ENCODE assay signal across 8 cellular contexts in the genomic region with DNA sequence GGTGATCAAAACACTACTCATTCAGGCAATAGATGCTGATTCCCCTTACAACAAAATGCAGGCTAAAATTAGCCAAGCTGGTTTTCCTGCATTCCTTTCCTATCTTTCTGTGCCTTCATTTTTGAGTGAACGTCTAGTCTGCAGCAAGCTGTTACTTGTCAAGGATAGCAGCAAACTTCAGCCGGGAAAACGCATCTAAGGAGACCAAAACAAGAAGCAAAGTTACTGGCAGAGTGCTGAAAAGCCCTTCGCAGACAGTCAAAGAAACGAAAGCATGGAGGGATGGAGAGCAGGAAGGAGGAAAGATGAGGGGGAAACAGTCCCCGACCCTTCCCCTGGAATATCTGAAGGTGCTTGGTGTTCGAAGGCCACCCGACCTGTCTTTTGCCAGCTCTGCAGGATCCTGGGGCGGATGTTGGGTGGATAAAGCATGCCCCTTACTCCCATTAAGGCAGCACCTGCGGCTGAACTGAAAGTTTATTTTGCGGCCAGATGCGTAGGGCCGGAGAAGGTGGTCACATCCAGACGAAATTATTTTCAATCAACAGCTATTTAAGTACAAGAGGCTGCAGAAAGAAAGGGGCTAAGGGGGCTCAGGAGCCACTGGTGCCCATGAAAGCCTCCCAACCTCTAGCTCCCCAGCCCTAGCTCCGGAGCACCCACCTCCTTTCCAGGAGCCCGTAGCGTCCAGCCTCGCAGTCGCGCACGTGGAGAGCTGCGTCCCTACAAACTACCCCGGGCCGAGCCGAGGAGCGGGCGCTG. TPM values are rescaled to one million over a fixed set of nuclear protein-coding genes. Genes with fewer than 3 reads are reported as not detected.
A peak's percentile ranks its signal among the peaks of the same experiment; 100 is the strongest.
DNase-seq lines count a peak whose midpoint lies in the region; ATAC-seq and TF ChIP-seq lines count a peak whose summit lies in the region.

No MANE protein-coding gene starts in this region.

- H3K9me3 Mint-ChIP-seq in activated naive CD8-positive, alpha-beta T cell treated with anti-CD3 and anti-CD28 coated beads for 36 hours = no peaks in the 10 kb centered on the region

- TF ChIP-seq POLR2A in spleen (IDR thresholded peaks at IDR 0.05) = no peak

- peaks cover 17% of the 10 kb centered on the region for H3K4me1 ChIP-seq in iPS-15b (ENCODE audit: control insufficient read depth, insufficient read depth, low read length)
- H3K4me1 ChIP-seq in spleen = peaks cover 0 to 18% (median 14%) of the 10 kb centered on the region in 6 donors

- peak; percentile 76 for DNase-seq in HPDE6-E6E7 (ENCODE audit: extremely low spot score)
- no peak for DNase-seq in activated naive CD8-positive, alpha-beta T cell treated with anti-CD3 and anti-CD28 coated beads for 36 hours
- DNase-seq in spleen = no peak
- no peak for DNase-seq in T1000 (lab: John Stamatoyannopoulos, UW)
- DNase-seq in stimulated activated CD4-positive, alpha-beta T cell treated with anti-CD3 and anti-CD28 coated beads, Interleukin-12 subunit alpha, Interleukin-12 subunit beta, amount 100 ng/mL, for 4 hours = no peak

- peak overlapping the region; percentile 75 for H3K9ac ChIP-seq in iPS-15b (ENCODE audit: low read depth, low read length)

- 3 to 8% (median 5%) methylated on average over 15 to 27 of the region's 27 CpGs for WGBS in spleen, 5 donors

- H3K9me3 ChIP-seq in iPS-15b (ENCODE audit: control insufficient read depth, insufficient read depth, low read length) = no peaks in the 10 kb centered on the region
- H3K9me3 ChIP-seq in spleen = no peaks in the 10 kb centered on the region

- H3K4me3 ChIP-seq in iPS-15b (ENCODE audit: low read depth, low read length) (peak overlapping the region; percentile 77), spleen (peak overlapping the region; percentile 30 to 68 (median 40))

- TF ChIP-seq CTCF in spleen (IDR thresholded peaks at IDR 0.05 in 8 of 11, conservative IDR thresholded peaks at IDR 0.05 in 3 of 11) = no peak

- intact Hi-C loops in spleen (cut with DNase I; ENCODE audit: low total_unique reads) = no loop called here

- peaks cover 4% of the 10 kb centered on the region for H3K4me1 Mint-ChIP-seq in activated naive CD8-positive, alpha-beta T cell treated with anti-CD3 and anti-CD28 coated beads for 36 hours

- ATAC-seq in GM18499 (IDR thresholded peaks at IDR 0.05; ENCODE audit: insufficient read depth, unreplicated experiment) (peak; percentile 16), GM19023 (IDR thresholded peaks at IDR 0.05; ENCODE audit: unreplicated experiment) (no peak)

- H3K27me3 ChIP-seq in iPS-15b (ENCODE audit: control insufficient read depth, insufficient read depth, low read length) (peaks cover 11% of the 10 kb centered on the region), spleen (replicated peaks in 1 of 7) (peaks cover 0 to 67% (median 27%) of the 10 kb centered on the region in 7 donors)

- peaks cover 63% of the 10 kb centered on the region for H3K27me3 Mint-ChIP-seq in activated naive CD8-positive, alpha-beta T cell treated with anti-CD3 and anti-CD28 coated beads for 36 hours

- H3K36me3 ChIP-seq in iPS-15b (ENCODE audit: control insufficient read depth, insufficient read depth, low read length) = no peaks in the 10 kb centered on the region
- no peaks in the 10 kb centered on the region for H3K36me3 ChIP-seq in spleen

- no peak overlapping the region for H3K27ac Mint-ChIP-seq in activated naive CD8-positive, alpha-beta T cell treated with anti-CD3 and anti-CD28 coated beads for 36 hours

- peak overlapping the region in 1 of 8 donors; percentile 17 for H3K27ac ChIP-seq in spleen

- H3K36me3 Mint-ChIP-seq in activated naive CD8-positive, alpha-beta T cell treated with anti-CD3 and anti-CD28 coated beads for 36 hours = no peaks in the 10 kb centered on the region

- H3K4me3 Mint-ChIP-seq in activated naive CD8-positive, alpha-beta T cell treated with anti-CD3 and anti-CD28 coated beads for 36 hours = peak overlapping the region; percentile 19

RNA-seq across cellular contexts. Expression of gene FERMT1, which starts 0.5 kb away (rescaled TPM):
- under 1 TPM; 0.32 to 0.52 TPM for total RNA-seq in activated naive CD8-positive, alpha-beta T cell treated with anti-CD3 and anti-CD28 coated beads for 36 hours
- total RNA-seq in spleen = 1 to 10 TPM in 2 of 7 donors, under 1 TPM in 5; 0.26 to 1.3 (median 0.44) TPM
- polyA plus RNA-seq in spleen = under 1 TPM; 0.06 to 0.20 (median 0.08) TPM
